ENCODE assay signal across 16 cellular contexts in genomic region chr3:118267588-118267987, GRCh38.
A peak's percentile ranks its signal among the peaks of the same experiment; 100 is the strongest.
DNase-seq lines count a peak whose midpoint lies in the region; ATAC-seq, FAIRE-seq and TF ChIP-seq lines count a peak whose summit lies in the region.
"Had no signal": no experiment of that assay in that cellular context is flagged by ENCODE, and none has a peak within 500 bp of the region (broad histone marks: within the 10 kb centered on the region; RNA-seq: fewer than 3 reads in every experiment).

No MANE protein-coding gene starts in this region.

- TF ChIP-seq EP300 in GM12878 (IDR thresholded peaks at IDR 0.05; ENCODE audit: borderline replicate concordance in 1 of 2, control insufficient read depth in 1 of 2, low read depth in 2 of 2, low read length in 2 of 2) = peak in 1 of 2 experiments; percentile 63; a peak in 2 of 4 replicates

- no peaks in the 10 kb centered on the region; the same call in 1 of the 3 replicates for H3K9me3 ChIP-seq in GM12878 (replicated peaks; ENCODE audit: control insufficient read depth, insufficient read depth, low read length)
- H3K9me3 ChIP-seq in naive thymus-derived CD4-positive, alpha-beta T cell (ENCODE audit: control insufficient read depth in 2 of 3, low read length in 3 of 3) = no peaks in the 10 kb centered on the region
- H3K9me3 ChIP-seq: HAP-1 had no signal

- H3K4ac ChIP-seq in mesendoderm (ENCODE audit: low read depth, low read length) = no peak overlapping the region

- H3K27me3 ChIP-seq in GM06990 (replicated peaks; ENCODE audit: control insufficient read depth, insufficient read depth, low read length) = no peaks in the 10 kb centered on the region
- H3K27me3 ChIP-seq in GM12878 (replicated peaks in 1 of 2; ENCODE audit: control insufficient read depth in 2 of 2, insufficient read depth in 2 of 2, low read length in 1 of 2) = no peaks in the 10 kb centered on the region
- H3K27me3 ChIP-seq in mesendoderm (ENCODE audit: insufficient read depth, low read length, poor library complexity) = no peaks in the 10 kb centered on the region
- H3K27me3 ChIP-seq in naive thymus-derived CD4-positive, alpha-beta T cell (ENCODE audit: control insufficient read depth in 2 of 2, insufficient read depth in 2 of 2, low read length in 2 of 2) = no peaks in the 10 kb centered on the region
- H3K27me3 ChIP-seq: BLaER1 treated with 17β-estradiol and CSF1 and Interleukin-3, amounts not matched to agents 10 nM and 100 nM had no signal

- H4K20me1 ChIP-seq in GM12878 (ENCODE audit: control insufficient read depth, insufficient read depth) = no peaks in the 10 kb centered on the region
- H4K20me1 ChIP-seq: BLaER1 treated with 17β-estradiol and CSF1 and Interleukin-3, amounts not matched to agents 10 nM and 100 nM had no signal

- no peak overlapping the region for H3K27ac ChIP-seq in GM12878 (ENCODE audit: control insufficient read depth, insufficient read depth)
- H3K27ac ChIP-seq in epithelial cell of prostate = no peak overlapping the region
- no peak overlapping the region for H3K27ac ChIP-seq in mesendoderm (ENCODE audit: low read depth, low read length)
- no peak overlapping the region for H3K27ac ChIP-seq in naive thymus-derived CD4-positive, alpha-beta T cell (ENCODE audit: low read depth, low read length)
- H3K27ac ChIP-seq: BLaER1 treated with 17β-estradiol and CSF1 and Interleukin-3, amounts not matched to agents 10 nM and 100 nM; HL-60 had no signal

- CTCF ChIA-PET in GM12878 (lab: Yijun Ruan, JAX) = no interaction called here
- CTCF ChIA-PET in naive thymus-derived CD4-positive, alpha-beta T cell (lab: Charles Lee) = no interaction called here

- RAD21 ChIA-PET in GM12878 (lab: Charles Lee; ENCODE audit: unreplicated experiment) = no interaction called here

- no peak for FAIRE-seq in GM12878 (lab: Jason Lieb, UNC)
- FAIRE-seq: GM19239, H1 had no signal

- POLR2A ChIA-PET in GM12878 (lab: Charles Lee) = no interaction called here
- POLR2A ChIA-PET in naive thymus-derived CD4-positive, alpha-beta T cell (lab: Charles Lee) = no interaction called here

- H3K4me2 ChIP-seq in GM12878 (ENCODE audit: control insufficient read depth, insufficient read depth) (no peak overlapping the region), mesendoderm (ENCODE audit: low read length) (no peak overlapping the region)
- H3K4me2 ChIP-seq: BLaER1 treated with 17β-estradiol and CSF1 and Interleukin-3, amounts not matched to agents 10 nM and 100 nM had no signal

- H3K4me3 Mint-ChIP-seq in naive thymus-derived CD4-positive, alpha-beta T cell = no peak overlapping the region
- no peak overlapping the region for H3K4me3 Mint-ChIP-seq in endothelial cell (ENCODE audit: unreplicated experiment)
- H3K4me3 Mint-ChIP-seq: CD4-positive, CD25-positive, alpha-beta regulatory T cell had no signal

- no peak for TF ChIP-seq POLR2A in GM12878 (IDR thresholded peaks at IDR 0.05; ENCODE audit: low read depth, low read length)

- H2AFZ ChIP-seq in GM12878 (ENCODE audit: control insufficient read depth, low read depth, low read length) = no peak overlapping the region

- H3K27ac Mint-ChIP-seq in naive thymus-derived CD4-positive, alpha-beta T cell = no peak overlapping the region
- H3K27ac Mint-ChIP-seq in endothelial cell (ENCODE audit: unreplicated experiment) = no peak overlapping the region
- H3K27ac Mint-ChIP-seq: CD4-positive, CD25-positive, alpha-beta regulatory T cell had no signal

- no peak overlapping the region for H3K23ac ChIP-seq in mesendoderm (ENCODE audit: low read length)

- H3K36me3 Mint-ChIP-seq in naive thymus-derived CD4-positive, alpha-beta T cell = peaks cover 0 to 3% (median 0%) of the 10 kb centered on the region in 5 donors
- no peaks in the 10 kb centered on the region for H3K36me3 Mint-ChIP-seq in endothelial cell (ENCODE audit: low read depth, unreplicated experiment)
- H3K36me3 Mint-ChIP-seq: CD4-positive, CD25-positive, alpha-beta regulatory T cell had no signal

- in situ Hi-C loops in GM12878 (cut with MboI) = no loop called here

- no peak overlapping the region for H2BK120ac ChIP-seq in mesendoderm (ENCODE audit: low read depth, low read length)

- intact Hi-C loops in GM12878 (cut with micrococcal nuclease; ENCODE audit: unreplicated experiment) = loop anchor here (5.0 to 10.0 kb wide), 2 partner anchors 210 to 357 kb away; no protein-coding TSS in a partner anchor
- intact Hi-C loops in naive thymus-derived CD4-positive, alpha-beta T cell (cut with micrococcal nuclease) = no loop called here

- no peaks in the 10 kb centered on the region for H3K79me1 ChIP-seq in mesendoderm (ENCODE audit: low read length)

- no peak overlapping the region for H2AK5ac ChIP-seq in mesendoderm (ENCODE audit: low read length)

- no peak overlapping the region for H2BK5ac ChIP-seq in mesendoderm (ENCODE audit: low read length)

- H3K56ac ChIP-seq in mesendoderm (ENCODE audit: low read length) = no peak overlapping the region

- ATAC-seq in HG03442 (IDR thresholded peaks at IDR 0.05; ENCODE audit: unreplicated experiment) (peak; percentile 52), GM12878 (peak; percentile 81)
- no peak for ATAC-seq in naive thymus-derived CD4-positive, alpha-beta T cell

- H3K18ac ChIP-seq in mesendoderm (ENCODE audit: low read length) = no peak overlapping the region

- H2BK15ac ChIP-seq in mesendoderm (replicated peaks; ENCODE audit: low read depth) = no peak overlapping the region

- H3K9ac ChIP-seq in GM12878 (ENCODE audit: control insufficient read depth, insufficient read depth, low read length) (no peak overlapping the region), mesendoderm (ENCODE audit: low read length) (no peak overlapping the region)
- H3K9ac ChIP-seq: BLaER1 treated with 17β-estradiol and CSF1 and Interleukin-3, amounts not matched to agents 10 nM and 100 nM had no signal

- H3K4me1 ChIP-seq in GM12878 (ENCODE audit: control insufficient read depth, insufficient read depth, low read length) (no peaks in the 10 kb centered on the region), mesendoderm (ENCODE audit: control insufficient read depth, low read depth, low read length) (no peaks in the 10 kb centered on the region)
- H3K4me1 ChIP-seq in naive thymus-derived CD4-positive, alpha-beta T cell (ENCODE audit: control insufficient read depth in 2 of 2, insufficient read depth in 2 of 2, low read length in 2 of 2) = no peaks in the 10 kb centered on the region
- H3K4me1 ChIP-seq: BLaER1 treated with 17β-estradiol and CSF1 and Interleukin-3, amounts not matched to agents 10 nM and 100 nM; HAP-1 had no signal

- no peak for TF ChIP-seq CTCF in GM06990 (IDR thresholded peaks at IDR 0.05; ENCODE audit: insufficient read depth, low read length, poor library complexity, severe bottlenecking)
- TF ChIP-seq CTCF in GM12878 (IDR thresholded peaks at IDR 0.05 in 2 of 3, conservative IDR thresholded peaks at IDR 0.05 in 1 of 3; ENCODE audit: control insufficient read depth in 2 of 3, extremely low read depth in 1 of 3, insufficient read depth in 1 of 3, low read depth in 3 of 3, low read length in 3 of 3) = no peak
- TF ChIP-seq CTCF in endothelial cell (IDR thresholded peaks at IDR 0.05; ENCODE audit: unreplicated experiment) = no peak

- SMC1A ChIA-PET in GM12878 (lab: Charles Lee; ENCODE audit: uncharacterized antibody, unreplicated experiment) = no interaction called here

- no peak for TF ChIP-seq RAD21 in GM12878 (IDR thresholded peaks at IDR 0.05; ENCODE audit: insufficient read depth, low read depth, low read length)

- H3K27me3 Mint-ChIP-seq in naive thymus-derived CD4-positive, alpha-beta T cell = no peaks in the 10 kb centered on the region
- H3K27me3 Mint-ChIP-seq in endothelial cell (ENCODE audit: unreplicated experiment) = no peaks in the 10 kb centered on the region
- H3K27me3 Mint-ChIP-seq: CD4-positive, CD25-positive, alpha-beta regulatory T cell had no signal

- no peak overlapping the region for H3K4me3 ChIP-seq in GM06990 (replicated peaks; ENCODE audit: low read depth, low read length)
- no peak overlapping the region for H3K4me3 ChIP-seq in GM12878
- H3K4me3 ChIP-seq in mesendoderm (ENCODE audit: low read length) = no peak overlapping the region
- no peak overlapping the region for H3K4me3 ChIP-seq in naive thymus-derived CD4-positive, alpha-beta T cell (ENCODE audit: low read length)
- H3K4me3 ChIP-seq: BLaER1 treated with 17β-estradiol and CSF1 and Interleukin-3, amounts not matched to agents 10 nM and 100 nM; HAP-1 had no signal

- peaks cover 0 to 42% (median 12%) of the 10 kb centered on the region in 11 donors for H3K9me3 Mint-ChIP-seq in naive thymus-derived CD4-positive, alpha-beta T cell
- no peaks in the 10 kb centered on the region for H3K9me3 Mint-ChIP-seq in endothelial cell (ENCODE audit: unreplicated experiment)

- H3K36me3 ChIP-seq in GM06990 (ENCODE audit: control insufficient read depth, insufficient read depth, low read length) (no peaks in the 10 kb centered on the region), GM12878 (ENCODE audit: control insufficient read depth in 2 of 2, insufficient read depth in 2 of 2, low read length in 1 of 2) (no peaks in the 10 kb centered on the region), mesendoderm (ENCODE audit: control insufficient read depth, insufficient read depth, low read length) (no peaks in the 10 kb centered on the region)
- no peaks in the 10 kb centered on the region for H3K36me3 ChIP-seq in naive thymus-derived CD4-positive, alpha-beta T cell (ENCODE audit: control insufficient read depth in 2 of 3, insufficient read depth in 3 of 3, low read length in 3 of 3)
- H3K36me3 ChIP-seq: BLaER1 treated with 17β-estradiol and CSF1 and Interleukin-3, amounts not matched to agents 10 nM and 100 nM; HAP-1 had no signal

- no peaks in the 10 kb centered on the region for H3K4me1 Mint-ChIP-seq in naive thymus-derived CD4-positive, alpha-beta T cell
- no peaks in the 10 kb centered on the region for H3K4me1 Mint-ChIP-seq in endothelial cell (ENCODE audit: unreplicated experiment)

- DNase-seq in GM06990 (ENCODE audit: extremely low read depth, insufficient read length) = peak; percentile 26
- no peak for DNase-seq in GM12878 (ENCODE audit: low read depth, low spot score)
- peak; percentile 24 for DNase-seq in epithelial cell of prostate (ENCODE audit: low read depth, low spot score)
- no peak for DNase-seq in mesendoderm
- DNase-seq in naive thymus-derived CD4-positive, alpha-beta T cell = no peak
- no peak for DNase-seq in endothelial cell (ENCODE audit: low spot score)
- DNase-seq: 8988T; CD4-positive, CD25-positive, alpha-beta regulatory T cell; DMS53; GF-D8 had no signal

- H4K8ac ChIP-seq in mesendoderm (ENCODE audit: low read depth, low read length) = no peak overlapping the region

- WGBS in GM12878 (ENCODE audit: insufficient coverage, insufficient replicate concordance, low lambda C conversion rate, missing lambda C conversion rate) = 57% methylated on average over 3 of the region's 3 CpGs
- no CpG with 5 or more reads among the region's 3 CpGs for WGBS in mesendoderm (ENCODE audit: extremely low coverage, insufficient coverage, low lambda C conversion rate)

- H4K5ac ChIP-seq in mesendoderm (ENCODE audit: low read length) = no peak overlapping the region

- BruUV-seq in GM12878 (replicated peaks; lab: Mats Ljungman, UMichigan) = no TSS peak

- H3K79me2 ChIP-seq in GM12878 (ENCODE audit: control insufficient read depth, insufficient read depth, low read length) (no peaks in the 10 kb centered on the region), mesendoderm (ENCODE audit: control insufficient read depth, insufficient read depth, low read length) (no peaks in the 10 kb centered on the region)

TF ChIP-seq in GM12878, 131 proteins besides CTCF, POLR2A, EP300 and RAD21 (continues in another document):
- no peak for TF ChIP-seq SIX5 (IDR thresholded peaks at IDR 0.05; ENCODE audit: low read depth, low read length, severe bottlenecking)

Comparison
In these comparisons a context has a peak if more than half of its experiments do, and no peak if none do; other contexts are left out.
1. DNase-seq: peak in GM06990 (single experiment) and epithelial cell of prostate (single experiment); none in GM12878 (single experiment), mesendoderm (single experiment), naive thymus-derived CD4-positive, alpha-beta T cell (0 of 9) and endothelial cell (single experiment).